In genomic region chr13:62293081-62293480, GRCh38 we compare ENCODE assay signal across 18 cellular contexts.
DNase-seq lines count a peak whose midpoint lies in the region; ATAC-seq and TF ChIP-seq lines count a peak whose summit lies in the region.
"Had no signal": no experiment of that assay in that cellular context is flagged by ENCODE, and none has a peak within 500 bp of the region (broad histone marks: within the 10 kb centered on the region; RNA-seq: fewer than 3 reads in every experiment).

No MANE protein-coding gene starts in this region.

- H2BK20ac ChIP-seq in H9 (ENCODE audit: low read depth, low read length, poor library complexity, severe bottlenecking), result no peak overlapping the region

- no peak overlapping the region for H3K4me3 Mint-ChIP-seq in H9
- H3K4me3 Mint-ChIP-seq: central memory CD8-positive, alpha-beta T cell; stimulated activated naive CD8-positive, alpha-beta T cell treated with anti-CD3 and anti-CD28 coated beads, Interleukin-15, Interleukin-2, amounts not matched to agents 100 ng/mL and 50 ng/mL, for 24 hours; T-helper 2 cell treated with Interferon-gamma antibody and Interleukin-4, amounts not matched to agents 5 μg/mL and 100 μg/mL, for 36 hours had no signal

- WGBS in H9 (ENCODE audit: extremely low coverage, insufficient read length, low lambda C conversion rate), result no CpG with 5 or more reads among the region's 1 CpG

- H3K4me2 ChIP-seq in H9 (ENCODE audit: insufficient read depth, insufficient read length, low read length), result no peak overlapping the region

- H4K8ac ChIP-seq in H9 (replicated peaks; ENCODE audit: insufficient read length, low read depth, low read length), result no peak overlapping the region

- no peak overlapping the region for H3T11ph ChIP-seq in H9 (ENCODE audit: low read length)

- peak overlapping the region; percentile 10 for H2AFZ ChIP-seq in H9 (ENCODE audit: low read length)

- no peak overlapping the region for H3K23ac ChIP-seq in H9 (ENCODE audit: insufficient read length, low read depth, low read length)

- H3K79me2 ChIP-seq in H9 (ENCODE audit: insufficient read depth, low read length), result no peaks in the 10 kb centered on the region

- H2BK12ac ChIP-seq in H9 (ENCODE audit: insufficient read length, low read depth, low read length), result no peak overlapping the region

- no peak overlapping the region for H3K14ac ChIP-seq in H9 (ENCODE audit: insufficient read depth, low read length)

- H2AK5ac ChIP-seq in H9 (ENCODE audit: insufficient read length, low read length), result no peak overlapping the region

- H2BK5ac ChIP-seq in H9 (ENCODE audit: insufficient read length, low read length), result no peak overlapping the region

- TF ChIP-seq CTCF in H9 (conservative IDR thresholded peaks at IDR 0.05) (no peak), fibroblast of mammary gland (conservative IDR thresholded peaks at IDR 0.05; ENCODE audit: control insufficient read depth, insufficient read depth, low read depth, low read length) (no peak)

- H3K27me3 Mint-ChIP-seq in H9 (ENCODE audit: low read depth), result no peaks in the 10 kb centered on the region
- H3K27me3 Mint-ChIP-seq: central memory CD8-positive, alpha-beta T cell; stimulated activated naive CD8-positive, alpha-beta T cell treated with anti-CD3 and anti-CD28 coated beads, Interleukin-15, Interleukin-2, amounts not matched to agents 100 ng/mL and 50 ng/mL, for 24 hours had no signal

- H3K56ac ChIP-seq in H9 (ENCODE audit: insufficient read length, low read depth, low read length), result no peak overlapping the region

- H3K79me1 ChIP-seq in H9 (ENCODE audit: insufficient read depth, low read depth, low read length, poor library complexity, severe bottlenecking), result no peaks in the 10 kb centered on the region

- no peaks in the 10 kb centered on the region for H3K4me1 Mint-ChIP-seq in H9
- H3K4me1 Mint-ChIP-seq: central memory CD8-positive, alpha-beta T cell had no signal

- intact Hi-C loops in posterior cingulate gyrus (cut with DNase I), result no loop called here

- H3K9me3 ChIP-seq in H9 (ENCODE audit: control insufficient read depth, low read depth, low read length), result no peaks in the 10 kb centered on the region
- H3K9me3 ChIP-seq: ovary, Peyer's patch had no signal

- no peak overlapping the region for H4K5ac ChIP-seq in H9 (ENCODE audit: insufficient read length, low read depth, low read length)

- H4K91ac ChIP-seq in H9 (ENCODE audit: insufficient read length, low read depth, low read length), result no peak overlapping the region

- H3K23me2 ChIP-seq in H9 (ENCODE audit: insufficient read length, low read depth, low read length, poor library complexity, severe bottlenecking), result no peaks in the 10 kb centered on the region

- no peaks in the 10 kb centered on the region for H4K20me1 ChIP-seq in H9 (ENCODE audit: control insufficient read depth, insufficient read depth, insufficient read length)

- H3K27ac Mint-ChIP-seq in H9, result no peak overlapping the region
- H3K27ac Mint-ChIP-seq: stimulated activated naive CD8-positive, alpha-beta T cell treated with anti-CD3 and anti-CD28 coated beads, Interleukin-15, Interleukin-2, amounts not matched to agents 100 ng/mL and 50 ng/mL, for 24 hours; T-helper 2 cell treated with Interferon-gamma antibody and Interleukin-4, amounts not matched to agents 5 μg/mL and 100 μg/mL, for 36 hours had no signal

- no peaks in the 10 kb centered on the region for H3K4me1 ChIP-seq in H9 (ENCODE audit: insufficient read depth, low read length)
- H3K4me1 ChIP-seq: Peyer's patch had no signal

- peaks cover 3 to 10% (median 6%) of the 10 kb centered on the region in 3 experiments for H3K36me3 Mint-ChIP-seq in H9 (ENCODE audit: insufficient read depth in 1 of 3, low read depth in 3 of 3)

- H2BK15ac ChIP-seq in H9 (ENCODE audit: low read depth, low read length), result no peak overlapping the region

- peaks cover 6 to 10% of the 10 kb centered on the region in 2 experiments; a peak in 4 of 5 replicates for H3K9me3 Mint-ChIP-seq in H9

- H3K4me3 ChIP-seq in fibroblast of mammary gland (ENCODE audit: control insufficient read depth, low read depth, low read length), result no peak overlapping the region
- H3K4me3 ChIP-seq: ovary, Peyer's patch had no signal

- no peaks in the 10 kb centered on the region for H3K27me3 ChIP-seq in H9 (ENCODE audit: insufficient read depth, low read length)
- H3K27me3 ChIP-seq: ovary, Peyer's patch had no signal

- no peak for ATAC-seq in HG03045 (IDR thresholded peaks at IDR 0.05; ENCODE audit: unreplicated experiment)
- no peak for ATAC-seq in GM19395 (IDR thresholded peaks at IDR 0.05; ENCODE audit: unreplicated experiment)
- ATAC-seq: left colon had no signal

- no peak overlapping the region for H2BK120ac ChIP-seq in H9 (ENCODE audit: low read depth, low read length, poor library complexity, severe bottlenecking)

- no peak overlapping the region for H3K4ac ChIP-seq in H9 (ENCODE audit: low read depth, low read length)

- no peak overlapping the region for H3K27ac ChIP-seq in H9 (ENCODE audit: insufficient read length, low read depth, low read length)
- H3K27ac ChIP-seq: ovary, Peyer's patch had no signal

- H3K9ac ChIP-seq in H9 (ENCODE audit: extremely low read depth, insufficient read length, low read length), result no peak overlapping the region

- H3K18ac ChIP-seq in H9 (ENCODE audit: insufficient read length, low read depth, low read length), result no peak overlapping the region

- DNase-seq in COLO829 (ENCODE audit: low spot score) (peak; percentile 66), H9 (no peak), RKO (ENCODE audit: low spot score) (peak; percentile 11), fibroblast of mammary gland (ENCODE audit: low read depth) (peak; percentile 58), NCI-H146 treated with DMSO at 0.1 percent for 48 hours (lab: John Stamatoyannopoulos, UW; ENCODE audit: unreplicated experiment) (no peak), posterior cingulate gyrus (no peak)
- DNase-seq: activated CD4-positive, alpha-beta T cell treated with anti-CD3 and anti-CD28 coated beads for 4 hours; activated naive CD4-positive, alpha-beta T cell treated with anti-CD3 and anti-CD28 coated beads, Interleukin-2, amount 50 U/mL, for 16 hours; left colon; NCI-H1092 treated with DMSO at 0.1 percent for 48 hours; NCI-H446; ovary; Peyer's patch had no signal

Comparison
In these comparisons a context has a peak if more than half of its experiments do, and no peak if none do; other contexts are left out.
1. DNase-seq: peak in COLO829 (single experiment), RKO (single experiment) and fibroblast of mammary gland (single experiment); none in H9 (single experiment), NCI-H146 treated with DMSO at 0.1 percent for 48 hours (single experiment) and posterior cingulate gyrus (0 of 10).